Comparison of ENCODE assay signal across 2 cellular contexts in genomic region chr4:183553601-183554345, GRCh38.
TF ChIP-seq lines count a peak whose summit lies in the region.

No MANE protein-coding gene starts in this region.

TF ChIP-seq in K562, 482 proteins besides CTCF, POLR2A, EP300 and RAD21:
- peak; percentile 97 for TF ChIP-seq ZBTB43 (CRISPR knock-in tag; IDR thresholded peaks at IDR 0.05)
- TF ChIP-seq TRIM24 (IDR thresholded peaks at IDR 0.05): 0 out of 4 replicates have a peak, but pooled peaks of 1 of the 2 experiments have one; percentile 36
- TF ChIP-seq FOXP1 (CRISPR knock-in tag; IDR thresholded peaks at IDR 0.05): no peak
- peak; percentile 43; the same call in 1 of the 2 replicates for TF ChIP-seq EGR1 (conservative IDR thresholded peaks at IDR 0.05)

TF ChIP-seq in HepG2, 621 proteins besides CTCF, POLR2A, EP300 and RAD21:
- no peak for TF ChIP-seq JUND (CRISPR knock-in tag; IDR thresholded peaks at IDR 0.05)
- TF ChIP-seq ZNF629 (CRISPR knock-in tag; conservative IDR thresholded peaks at IDR 0.05): no peak
- TF ChIP-seq ZNF547 (CRISPR knock-in tag; IDR thresholded peaks at IDR 0.05): no peak
- no peak for TF ChIP-seq SAP130 (CRISPR knock-in tag; IDR thresholded peaks at IDR 0.05; ENCODE audit: low read depth)
- TF ChIP-seq ZNF362 (CRISPR knock-in tag; IDR thresholded peaks at IDR 0.05; ENCODE audit: borderline replicate concordance): no peak
- TF ChIP-seq ZNF564 (CRISPR knock-in tag; IDR thresholded peaks at IDR 0.05): no peak
- TF ChIP-seq PREB (CRISPR knock-in tag; IDR thresholded peaks at IDR 0.05): no peak
- TF ChIP-seq MXD3 (CRISPR knock-in tag; IDR thresholded peaks at IDR 0.05): no peak
- peak; percentile 26 for TF ChIP-seq PCBP2 (optimal IDR thresholded peaks at IDR 0.05; ENCODE audit: low read depth, low read length, poor library complexity, severe bottlenecking)
